Comparison of ENCODE assay signal across 15 cellular contexts in the genomic region with DNA sequence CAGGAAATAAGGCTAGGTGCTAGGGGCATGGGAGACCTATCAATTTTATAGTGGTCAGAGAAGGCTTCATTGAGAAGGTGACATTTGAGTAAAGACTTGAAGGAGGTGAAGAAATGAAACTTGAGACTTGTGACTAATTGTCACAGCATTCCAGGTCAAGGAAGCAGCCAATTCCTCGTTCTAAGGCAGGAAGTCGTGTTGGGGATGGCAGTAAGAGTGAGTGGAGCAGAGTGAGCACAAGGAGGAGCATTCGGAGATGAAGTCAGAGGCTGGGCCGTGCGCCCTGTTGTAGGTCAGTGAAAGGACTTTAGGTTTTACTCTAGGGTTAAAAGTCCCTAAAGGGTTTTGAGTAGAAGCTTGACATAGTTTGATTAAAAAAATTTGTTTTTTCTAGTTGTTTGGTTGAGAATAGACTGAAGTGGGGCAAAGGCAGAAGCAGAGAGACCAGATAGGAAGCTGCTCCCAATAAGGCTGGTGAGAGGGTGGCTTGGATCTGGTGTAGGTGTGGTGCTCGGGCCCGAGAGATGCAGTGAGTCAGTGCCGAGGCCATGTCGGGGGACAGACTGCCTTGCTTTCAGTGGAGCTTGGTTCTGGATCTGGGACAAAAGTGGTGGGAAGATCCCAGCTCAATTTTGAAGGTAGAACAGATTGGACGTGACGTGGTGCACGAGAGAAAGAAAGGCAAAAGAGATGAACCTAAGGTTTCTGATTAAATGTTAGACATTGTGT. TPM values are rescaled to one million over a fixed set of nuclear protein-coding genes. Genes with fewer than 3 reads are reported as not detected.
A peak's percentile ranks its signal among the peaks of the same experiment; 100 is the strongest.
DNase-seq lines count a peak whose midpoint lies in the region; ATAC-seq and TF ChIP-seq lines count a peak whose summit lies in the region.
"Had no signal": no experiment of that assay in that cellular context is flagged by ENCODE, and none has a peak within 500 bp of the region (broad histone marks: within the 10 kb centered on the region; RNA-seq: fewer than 3 reads in every experiment).

No MANE protein-coding gene starts in this region.

- no peaks in the 10 kb centered on the region for H3K27me3 Mint-ChIP-seq in naive B cell
- H3K27me3 Mint-ChIP-seq: activated naive CD4-positive, alpha-beta T cell treated with anti-CD3 and anti-CD28 coated beads, Interleukin-2, amount 50 U/mL, for 24 hours; stimulated activated naive CD8-positive, alpha-beta T cell treated with anti-CD3 and anti-CD28 coated beads, Interleukin-15, amount 100 ng/mL, for 72 hours had no signal

- DNase-seq in Daoy (ENCODE audit: low read depth), result peak; percentile 78
- peak; percentile 77 for DNase-seq in HT1080 (ENCODE audit: low read depth)
- peak; percentile 44 for DNase-seq in choroid plexus epithelial cell (ENCODE audit: low read depth)
- no peak for DNase-seq in naive B cell
- DNase-seq in GOT3 (lab: John Stamatoyannopoulos, UW), result no peak
- DNase-seq in AML-193 (lab: John Stamatoyannopoulos, UW), result no peak
- DNase-seq in T-helper 1 cell, result no peak
- DNase-seq in NCI-H446 treated with DMSO at 0.1 percent for 48 hours (lab: John Stamatoyannopoulos, UW), result no peak
- DNase-seq: activated CD8-positive, alpha-beta memory T cell treated with anti-CD3 and anti-CD28 coated beads for 24 hours; immature natural killer cell; NCI-H2227 treated with DMSO at 0.1 percent for 48 hours; stimulated activated CD4-positive, alpha-beta T cell treated with anti-CD3 and anti-CD28 coated beads, Interleukin-2, amount 100 ng/mL, for 48 hours; stimulated activated naive CD8-positive, alpha-beta T cell treated with anti-CD3 and anti-CD28 coated beads, Interleukin-15, amount 100 ng/mL, for 72 hours had no signal

- H3K9me3 Mint-ChIP-seq in naive B cell, result no peaks in the 10 kb centered on the region
- H3K9me3 Mint-ChIP-seq: activated naive CD4-positive, alpha-beta T cell treated with anti-CD3 and anti-CD28 coated beads, Interleukin-2, amount 50 U/mL, for 24 hours; CD14-positive monocyte; immature natural killer cell; stimulated activated naive CD8-positive, alpha-beta T cell treated with anti-CD3 and anti-CD28 coated beads, Interleukin-15, amount 100 ng/mL, for 72 hours had no signal

- no peak for TF ChIP-seq CTCF in choroid plexus epithelial cell (conservative IDR thresholded peaks at IDR 0.05; ENCODE audit: low read depth, low read length)

- H3K36me3 Mint-ChIP-seq in naive B cell, result peaks cover 0 to 9% of the 10 kb centered on the region in 2 donors

- H3K27ac Mint-ChIP-seq in naive B cell, result peak overlapping the region in 4 of 6 donors; percentile 11 to 88 (median 50)
- H3K27ac Mint-ChIP-seq: activated naive CD4-positive, alpha-beta T cell treated with anti-CD3 and anti-CD28 coated beads, Interleukin-2, amount 50 U/mL, for 24 hours; CD14-positive monocyte; stimulated activated naive CD8-positive, alpha-beta T cell treated with anti-CD3 and anti-CD28 coated beads, Interleukin-15, amount 100 ng/mL, for 72 hours had no signal

- H3K4me1 Mint-ChIP-seq in naive B cell, result peaks cover 24 to 33% (median 27%) of the 10 kb centered on the region in 3 donors

- ATAC-seq in naive B cell (ENCODE audit: low read depth in 2 of 2), result no peak
- ATAC-seq: stimulated activated naive CD8-positive, alpha-beta T cell treated with anti-CD3 and anti-CD28 coated beads, Interleukin-15, amount 100 ng/mL, for 72 hours had no signal

- no peak overlapping the region for H3K4me3 ChIP-seq in choroid plexus epithelial cell (ENCODE audit: low read depth, low read length)

- H3K4me3 Mint-ChIP-seq in naive B cell, result peak overlapping the region in 1 of 8 donors; percentile 97
- H3K4me3 Mint-ChIP-seq: activated naive CD4-positive, alpha-beta T cell treated with anti-CD3 and anti-CD28 coated beads, Interleukin-2, amount 50 U/mL, for 24 hours; CD14-positive monocyte; stimulated activated naive CD8-positive, alpha-beta T cell treated with anti-CD3 and anti-CD28 coated beads, Interleukin-15, amount 100 ng/mL, for 72 hours had no signal

RNA-seq across cellular contexts. Expression of a gene that starts 2.6 kb away (rescaled TPM):
- total RNA-seq in Daoy (2014; rRNA removed; shearing (Covaris generic)), result 3.0 and 5.2 TPM in 2 replicates
- total RNA-seq in HT1080 (2014; rRNA removed; shearing (Covaris generic)), result 1.7 and 2.0 TPM in 2 replicates
- polyA plus RNA-seq in HT1080 (2015; cell fraction: cytosol; rRNA removed), result 2.6 and 4.2 TPM in 2 replicates
- 3.5 and 4.2 TPM in 2 replicates for polyA plus RNA-seq in HT1080 (2015; cell fraction: nucleus; rRNA removed)
- 1 to 10 TPM in 5 of 6 donors, under 1 TPM in 1; 0.14 to 3.4 (median 2.4) TPM for polyA plus RNA-seq in naive B cell (ENCODE audit: low read depth in 6 of 6)

RNA-seq across cellular contexts. Expression of a gene that starts 42.2 kb away (rescaled TPM):
- not detected in 2 replicates for total RNA-seq in Daoy (2014; rRNA removed; shearing (Covaris generic))
- total RNA-seq in HT1080 (2014; rRNA removed; shearing (Covaris generic)), result not detected in 2 replicates
- not detected in 2 replicates for polyA plus RNA-seq in HT1080 (2015; cell fraction: cytosol; rRNA removed)
- not detected in 2 replicates for polyA plus RNA-seq in HT1080 (2015; cell fraction: nucleus; rRNA removed)
- 100 to 1,000 TPM; 259 to 433 (median 379) TPM for polyA plus RNA-seq in naive B cell (ENCODE audit: low read depth in 6 of 6)

Comparison
In these comparisons a context has a peak if more than half of its experiments do, and no peak if none do; other contexts are left out.
1. DNase-seq: peak in Daoy (single experiment), HT1080 (single experiment) and choroid plexus epithelial cell (single experiment); none in naive B cell (single experiment), GOT3 (single experiment), AML-193 (0 of 2), T-helper 1 cell (0 of 5) and NCI-H446 treated with DMSO at 0.1 percent for 48 hours (single experiment).